1 cellular context compared by ENCODE assay signal in genomic region chr1:241847796-241848668, GRCh38.
TF ChIP-seq lines count a peak whose summit lies in the region.

EXO1 (plus strand) TSS chr1:241848204; CDS start chr1:241850426, 2,222 bp downstream.

TF ChIP-seq in WTC11, 78 proteins besides CTCF, POLR2A, EP300 and RAD21 (continued from another document):
- TF ChIP-seq ARID4B (CRISPR knock-in tag; IDR thresholded peaks at IDR 0.05; ENCODE audit: borderline replicate concordance) (peak; percentile 51; the same call in 1 of the 2 replicates), AR (CRISPR knock-in tag; IDR thresholded peaks at IDR 0.05) (no peak), ZNF396 (CRISPR knock-in tag; IDR thresholded peaks at IDR 0.05; ENCODE audit: borderline replicate concordance) (no peak), JUN (CRISPR knock-in tag; IDR thresholded peaks at IDR 0.05) (no peak), CDX4 (CRISPR knock-in tag; IDR thresholded peaks at IDR 0.05; ENCODE audit: borderline replicate concordance) (no peak), ESRRA (CRISPR knock-in tag; IDR thresholded peaks at IDR 0.05; ENCODE audit: borderline replicate concordance) (0 out of 2 replicates have a peak, but pooled peaks have one; percentile 52), NR2C2 (CRISPR knock-in tag; IDR thresholded peaks at IDR 0.05) (no peak), ATF1 (CRISPR knock-in tag; IDR thresholded peaks at IDR 0.05) (no peak), ZNF425 (CRISPR knock-in tag; conservative IDR thresholded peaks at IDR 0.05) (no peak), ELF4 (CRISPR knock-in tag; IDR thresholded peaks at IDR 0.05; ENCODE audit: low read depth) (no peak), PRDM15 (CRISPR knock-in tag; IDR thresholded peaks at IDR 0.05) (no peak), TEAD1 (CRISPR knock-in tag; IDR thresholded peaks at IDR 0.05) (peak; percentile 61), CREM (CRISPR knock-in tag; IDR thresholded peaks at IDR 0.05) (peak; percentile 95), ZNF416 (CRISPR knock-in tag; IDR thresholded peaks at IDR 0.05) (no peak), ZNF423 (CRISPR knock-in tag; IDR thresholded peaks at IDR 0.05) (no peak), USF1 (CRISPR knock-in tag; IDR thresholded peaks at IDR 0.05) (no peak), ZNF138 (CRISPR knock-in tag; conservative IDR thresholded peaks at IDR 0.05) (no peak), GTF2I (CRISPR knock-in tag; conservative IDR thresholded peaks at IDR 0.05) (no peak), MAX (CRISPR knock-in tag; IDR thresholded peaks at IDR 0.05) (peak; percentile 69; the same call in 1 of the 2 replicates), ZNF232 (CRISPR knock-in tag; IDR thresholded peaks at IDR 0.05) (no peak), RELA (CRISPR knock-in tag; IDR thresholded peaks at IDR 0.05; ENCODE audit: borderline replicate concordance) (no peak), GRHL2 (CRISPR knock-in tag; IDR thresholded peaks at IDR 0.05; ENCODE audit: insufficient replicate concordance, severe bottlenecking) (no peak), ZSCAN18 (CRISPR knock-in tag; IDR thresholded peaks at IDR 0.05) (no peak), SMAD4 (CRISPR knock-in tag; IDR thresholded peaks at IDR 0.05) (no peak), FOXK1 (CRISPR knock-in tag; IDR thresholded peaks at IDR 0.05) (peak; percentile 99), ZNF317 (CRISPR knock-in tag; IDR thresholded peaks at IDR 0.05; ENCODE audit: borderline replicate concordance, low read depth) (no peak), GABPB1 (CRISPR knock-in tag; IDR thresholded peaks at IDR 0.05) (peak; percentile 85), MLX (CRISPR knock-in tag; IDR thresholded peaks at IDR 0.05) (no peak), NR3C1 (CRISPR knock-in tag; conservative IDR thresholded peaks at IDR 0.05; ENCODE audit: low read depth) (no peak), HMGA2 (CRISPR knock-in tag; IDR thresholded peaks at IDR 0.05) (no peak)
